1 cellular context compared by ENCODE assay signal in the genomic region with DNA sequence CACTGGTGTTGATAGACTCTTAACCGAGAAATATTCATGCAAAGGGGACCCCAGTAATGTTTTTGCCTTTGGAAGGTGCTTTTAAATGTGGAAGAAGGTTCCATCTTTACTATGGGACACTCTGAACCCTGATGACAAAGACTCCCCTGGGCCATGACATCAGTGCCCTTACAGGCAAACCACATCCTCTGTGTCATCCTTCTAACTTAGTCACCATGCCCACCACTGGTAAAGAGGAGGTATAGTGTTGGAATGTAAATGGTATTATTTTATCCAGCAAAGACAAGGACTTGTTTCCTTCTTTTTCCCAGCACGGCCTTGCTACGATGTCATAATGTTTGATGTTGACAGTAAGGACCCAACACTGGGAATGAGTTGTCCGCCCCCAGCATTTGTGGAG.
TF ChIP-seq lines count a peak whose summit lies in the region.

No MANE protein-coding gene starts in this region.

TF ChIP-seq in IMR-90, 13 proteins besides CTCF, POLR2A, EP300 and RAD21 (continued from another document):
- TF ChIP-seq, protein P1, sequence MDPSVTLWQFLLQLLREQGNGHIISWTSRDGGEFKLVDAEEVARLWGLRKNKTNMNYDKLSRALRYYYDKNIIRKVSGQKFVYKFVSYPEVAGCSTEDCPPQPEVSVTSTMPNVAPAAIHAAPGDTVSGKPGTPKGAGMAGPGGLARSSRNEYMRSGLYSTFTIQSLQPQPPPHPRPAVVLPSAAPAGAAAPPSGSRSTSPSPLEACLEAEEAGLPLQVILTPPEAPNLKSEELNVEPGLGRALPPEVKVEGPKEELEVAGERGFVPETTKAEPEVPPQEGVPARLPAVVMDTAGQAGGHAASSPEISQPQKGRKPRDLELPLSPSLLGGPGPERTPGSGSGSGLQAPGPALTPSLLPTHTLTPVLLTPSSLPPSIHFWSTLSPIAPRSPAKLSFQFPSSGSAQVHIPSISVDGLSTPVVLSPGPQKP (IDR thresholded peaks at IDR 0.05; ENCODE audit: borderline replicate concordance, low read depth, low read length): no peak
- peak; percentile 80 for TF ChIP-seq CEBPB (IDR thresholded peaks at IDR 0.05; ENCODE audit: low read depth, low read length)
TF ChIP-seq in IMR-90: peak in this region for 2.
